Comparison of ENCODE assay signal across 13 cellular contexts in genomic region chr12:132286912-132287311, GRCh38. TPM values are rescaled to one million over a fixed set of nuclear protein-coding genes. Genes with fewer than 3 reads are reported as not detected.
DNase-seq lines count a peak whose midpoint lies in the region; ATAC-seq lines count a peak whose summit lies in the region.
"Had no signal": no experiment of that assay in that cellular context is flagged by ENCODE, and none has a peak within 500 bp of the region (broad histone marks: within the 10 kb centered on the region; RNA-seq: fewer than 3 reads in every experiment).

No MANE protein-coding gene starts in this region.

- ATAC-seq in HG02840 (IDR thresholded peaks at IDR 0.05; ENCODE audit: low FRiP score, unreplicated experiment) (no peak), GM21576 (IDR thresholded peaks at IDR 0.05; ENCODE audit: unreplicated experiment) (no peak)
- ATAC-seq: activated CD8-positive, alpha-beta T cell treated with anti-CD3 and anti-CD28 coated beads for 36 hours had no signal

- DNase-seq in A172 (ENCODE audit: low spot score) (peak; percentile 86), HK-2 (ENCODE audit: unreplicated experiment) (peak; percentile 86), RPMI7951 (ENCODE audit: low read depth) (peak; percentile 69), glomerular visceral epithelial cell (ENCODE audit: extremely low spot score) (peak; percentile 64), NCI-H1694 treated with DMSO at 0.1 percent for 48 hours (lab: John Stamatoyannopoulos, UW) (no peak)
- DNase-seq in stimulated activated CD4-positive, alpha-beta T cell treated with anti-CD3 and anti-CD28 coated beads, Interleukin-4, amount 100 ng/mL, for 4 hours: no peak
- DNase-seq: activated CD8-positive, alpha-beta T cell treated with anti-CD3 and anti-CD28 coated beads for 36 hours; activated effector memory CD4-positive, alpha-beta T cell treated with Interleukin-2 at 50 U/mL for 16 hours; GOT3; NK-92 treated with Interleukin-12 subunit alpha and Interleukin-12 subunit beta, amount 100 ng/mL, for 24 hours had no signal

RNA-seq across cellular contexts. Expression of gene GALNT9, which starts 42.5 kb away (rescaled TPM):
- total RNA-seq in A172 (2014; rRNA removed; shearing (Covaris generic)): 2.4 and 11.5 TPM in 2 replicates
- not detected in 2 replicates for total RNA-seq in RPMI7951 (2014; rRNA removed; shearing (Covaris generic))
- total RNA-seq: activated CD8-positive, alpha-beta T cell treated with anti-CD3 and anti-CD28 coated beads for 36 hours; ascending aorta had no signal

Comparison
In these comparisons a context has a peak if more than half of its experiments do, and no peak if none do; other contexts are left out.
1. DNase-seq: peak in A172 (single experiment), HK-2 (single experiment), RPMI7951 (single experiment) and glomerular visceral epithelial cell (single experiment); none in NCI-H1694 treated with DMSO at 0.1 percent for 48 hours (single experiment) and stimulated activated CD4-positive, alpha-beta T cell treated with anti-CD3 and anti-CD28 coated beads, Interleukin-4, amount 100 ng/mL, for 4 hours (0 of 2).